ENCODE assay signal across 1 cellular context in the genomic region with DNA sequence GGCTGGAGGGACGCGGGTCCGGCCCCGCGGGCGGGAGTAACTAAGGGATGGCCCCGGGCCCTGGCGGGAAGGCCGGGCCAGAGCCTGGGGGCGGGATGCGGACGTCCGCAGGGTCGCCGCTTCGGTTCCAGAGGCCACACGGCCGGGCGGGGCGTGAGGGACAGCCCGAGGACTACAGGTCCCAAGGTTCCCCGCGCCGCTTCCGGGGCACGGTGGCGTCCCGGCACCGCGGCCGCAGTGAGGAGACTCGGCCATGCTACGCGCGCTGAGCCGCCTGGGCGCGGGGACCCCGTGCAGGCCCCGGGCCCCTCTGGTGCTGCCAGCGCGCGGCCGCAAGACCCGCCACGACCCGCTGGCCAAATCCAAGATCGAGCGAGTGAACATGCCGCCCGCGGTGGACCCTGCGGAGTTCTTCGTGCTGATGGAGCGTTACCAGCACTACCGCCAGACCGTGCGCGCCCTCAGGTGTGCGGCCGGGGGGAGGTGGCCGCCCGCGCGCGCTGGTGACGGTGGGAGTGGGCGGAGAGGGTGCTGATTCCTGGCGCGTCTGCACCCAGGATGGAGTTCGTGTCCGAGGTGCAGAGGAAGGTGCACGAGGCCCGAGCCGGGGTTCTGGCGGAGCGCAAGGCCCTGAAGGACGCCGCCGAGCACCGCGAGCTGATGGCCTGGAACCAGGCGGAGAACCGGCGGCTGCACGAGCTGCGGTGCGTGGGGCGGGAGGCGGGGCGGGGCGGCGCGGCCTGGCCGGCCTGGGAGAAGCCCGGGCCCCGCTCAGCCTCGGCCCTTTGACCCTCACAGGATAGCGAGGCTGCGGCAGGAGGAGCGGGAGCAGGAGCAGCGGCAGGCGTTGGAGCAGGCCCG.
TF ChIP-seq lines count a peak whose summit lies in the region.

Gene MRPS26 (plus strand): TSS at position 237 of the 861 bp plus-strand sequence. CDS start 17 bp downstream, at position 254.

TF ChIP-seq in GM12878, 131 proteins besides CTCF, POLR2A, EP300 and RAD21 (continued from another document):
- TF ChIP-seq, protein P1, sequence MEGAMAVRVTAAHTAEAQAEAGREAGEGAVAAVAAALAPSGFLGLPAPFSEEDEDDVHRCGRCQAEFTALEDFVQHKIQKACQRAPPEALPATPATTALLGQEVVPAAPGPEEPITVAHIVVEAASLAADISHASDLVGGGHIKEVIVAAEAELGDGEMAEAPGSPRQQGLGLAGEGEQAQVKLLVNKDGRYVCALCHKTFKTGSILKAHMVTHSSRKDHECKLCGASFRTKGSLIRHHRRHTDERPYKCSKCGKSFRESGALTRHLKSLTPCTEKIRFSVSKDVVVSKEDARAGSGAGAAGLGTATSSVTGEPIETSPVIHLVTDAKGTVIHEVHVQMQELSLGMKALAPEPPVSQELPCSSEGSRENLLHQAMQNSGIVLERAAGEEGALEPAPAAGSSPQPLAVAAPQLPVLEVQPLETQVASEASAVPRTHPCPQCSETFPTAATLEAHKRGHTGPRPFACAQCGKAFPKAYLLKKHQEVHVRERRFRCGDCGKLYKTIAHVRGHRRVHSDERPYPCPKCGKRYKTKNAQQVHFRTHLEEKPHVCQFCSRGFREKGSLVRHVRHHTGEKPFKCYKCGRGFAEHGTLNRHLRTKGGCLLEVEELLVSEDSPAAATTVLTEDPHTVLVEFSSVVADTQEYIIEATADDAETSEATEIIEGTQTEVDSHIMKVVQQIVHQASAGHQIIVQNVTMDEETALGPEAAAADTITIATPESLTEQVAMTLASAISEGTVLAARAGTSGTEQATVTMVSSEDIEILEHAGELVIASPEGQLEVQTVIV (IDR thresholded peaks at IDR 0.05; ENCODE audit: borderline replicate concordance, partially characterized antibody) = peak; percentile 51
- TF ChIP-seq SMAD1 (IDR thresholded peaks at IDR 0.05; ENCODE audit: low read depth, partially characterized antibody) = no peak
- TF ChIP-seq NR2C1 (IDR thresholded peaks at IDR 0.05) = peak; percentile 92
- no peak for TF ChIP-seq ZNF384 (IDR thresholded peaks at IDR 0.05; ENCODE audit: borderline replicate concordance, low read depth, low read length)
- TF ChIP-seq BCL3 (IDR thresholded peaks at IDR 0.05; ENCODE audit: borderline replicate concordance, insufficient read depth, low read depth, low read length, poor library complexity, severe bottlenecking) = peak; percentile 75
- TF ChIP-seq NFXL1 (IDR thresholded peaks at IDR 0.05; ENCODE audit: borderline replicate concordance) = no peak
- no peak for TF ChIP-seq NRF1 (conservative IDR thresholded peaks at IDR 0.05; ENCODE audit: low read depth, low read length)
- TF ChIP-seq GABPA (IDR thresholded peaks at IDR 0.05; ENCODE audit: low read depth) = peak; percentile 76
- TF ChIP-seq NBN (IDR thresholded peaks at IDR 0.05) = no peak
- peak; percentile 59; the same call in 1 of the 2 replicates for TF ChIP-seq PML (IDR thresholded peaks at IDR 0.05; ENCODE audit: low read length)
- no peak for TF ChIP-seq TBL1XR1 (IDR thresholded peaks at IDR 0.05; ENCODE audit: low read depth, low read length)
- TF ChIP-seq ZNF274 (IDR thresholded peaks at IDR 0.05; ENCODE audit: insufficient read depth, insufficient read length) = no peak
- peak; percentile 10 to 81; a peak in 2 of 4 replicates for TF ChIP-seq BHLHE40 (IDR thresholded peaks at IDR 0.05; ENCODE audit: borderline replicate concordance in 1 of 2, low read depth in 2 of 2, low read length in 1 of 2)
- TF ChIP-seq MYC (IDR thresholded peaks at IDR 0.05; ENCODE audit: insufficient read depth, insufficient read length, insufficient replicate concordance, low read length, severe bottlenecking) = peak; percentile 55
- no peak for TF ChIP-seq SKIL (IDR thresholded peaks at IDR 0.05; ENCODE audit: low read depth, poor library complexity, severe bottlenecking)
- no peak for TF ChIP-seq CEBPB (IDR thresholded peaks at IDR 0.05; ENCODE audit: borderline replicate concordance in 1 of 2, low read depth in 2 of 2, low read length in 2 of 2)
- peak; percentile 7; the same call in 1 of the 2 replicates for TF ChIP-seq IRF3 (IDR thresholded peaks at IDR 0.05)
- no peak for TF ChIP-seq ZNF622 (IDR thresholded peaks at IDR 0.05)
- TF ChIP-seq TCF7 (IDR thresholded peaks at IDR 0.05; ENCODE audit: borderline replicate concordance) = no peak
- TF ChIP-seq MYB (IDR thresholded peaks at IDR 0.05; ENCODE audit: borderline replicate concordance, low read depth, low read length) = no peak
- TF ChIP-seq FOXK2 (IDR thresholded peaks at IDR 0.05) = no peak
- no peak for TF ChIP-seq ZBTB11 (CRISPR knock-in tag; IDR thresholded peaks at IDR 0.05)
- TF ChIP-seq IRF5 (IDR thresholded peaks at IDR 0.05; ENCODE audit: borderline replicate concordance) = no peak
